In genomic region chr12:68439368-68440045, GRCh38 we compare ENCODE assay signal across 1 cellular context.
TF ChIP-seq lines count a peak whose summit lies in the region.

No MANE protein-coding gene starts in this region.

TF ChIP-seq in GM23338, 12 proteins besides CTCF, POLR2A, EP300 and RAD21 (continued from another document):
- TF ChIP-seq REST (IDR thresholded peaks at IDR 0.05; ENCODE audit: unreplicated experiment) (no peak), JUNB (IDR thresholded peaks at IDR 0.05; ENCODE audit: unreplicated experiment) (no peak), STAT1 (IDR thresholded peaks at IDR 0.05; ENCODE audit: unreplicated experiment) (no peak), EZH2phosphoT487 (IDR thresholded peaks at IDR 0.05; ENCODE audit: unreplicated experiment) (no peak), CREB1 (CRISPR knock-in tag; IDR thresholded peaks at IDR 0.05; ENCODE audit: low read depth) (no peak), ETS1 (IDR thresholded peaks at IDR 0.05) (no peak), NANOG (IDR thresholded peaks at IDR 0.05; ENCODE audit: borderline replicate concordance) (no peak), POLR2AphosphoS5 (IDR thresholded peaks at IDR 0.05; ENCODE audit: low read depth) (no peak), ZNF331 (CRISPR knock-in tag; IDR thresholded peaks at IDR 0.05; ENCODE audit: low read depth) (no peak)
